ENCODE assay signal across 22 cellular contexts in genomic region chrX:22141061-22141460, GRCh38.
"Had no signal": no experiment of that assay in that cellular context is flagged by ENCODE, and none has a peak within 500 bp of the region (broad histone marks: within the 10 kb centered on the region; RNA-seq: fewer than 3 reads in every experiment).

No MANE protein-coding gene starts in this region.

- H3K27ac Mint-ChIP-seq: endodermal cell; immature natural killer cell; nephron; stimulated activated naive B cell treated with anti-CD40 and anti-IgM and Interleukin-4, amounts not matched to agents 10 μg/mL and 1 μg/mL and 100 μg/mL, for 72 hours; stimulated activated naive CD8-positive, alpha-beta T cell treated with anti-CD3 and anti-CD28 coated beads, Interleukin-15, amount 100 ng/mL, for 72 hours had no signal

- H3K4me3 ChIP-seq: colonic mucosa, esophagus muscularis mucosa, left ventricle myocardium inferior, lower lobe of right lung, psoas muscle, testis, transverse colon had no signal

- H3K27ac ChIP-seq: colonic mucosa, esophagus muscularis mucosa, left ventricle myocardium inferior, lower lobe of right lung, parathyroid adenoma, psoas muscle, testis, transverse colon had no signal

- H3K36me3 Mint-ChIP-seq: immature natural killer cell had no signal

- ATAC-seq: left cardiac atrium; lower lobe of right lung; psoas muscle; sciatic nerve; stimulated activated naive B cell treated with anti-CD40 and anti-IgM and Interleukin-4, amounts not matched to agents 10 μg/mL and 1 μg/mL and 100 μg/mL, for 72 hours; stimulated activated naive CD8-positive, alpha-beta T cell treated with anti-CD3 and anti-CD28 coated beads, Interleukin-15, amount 100 ng/mL, for 72 hours had no signal

- H3K9me3 Mint-ChIP-seq: endodermal cell; immature natural killer cell; nephron; stimulated activated naive B cell treated with anti-CD40 and anti-IgM and Interleukin-4, amounts not matched to agents 10 μg/mL and 1 μg/mL and 100 μg/mL, for 72 hours; stimulated activated naive CD8-positive, alpha-beta T cell treated with anti-CD3 and anti-CD28 coated beads, Interleukin-15, amount 100 ng/mL, for 72 hours had no signal

- H3K36me3 ChIP-seq: colonic mucosa, esophagus muscularis mucosa, left ventricle myocardium inferior, lower lobe of right lung, transverse colon had no signal

- DNase-seq: colonic mucosa; effector CD4-positive, alpha-beta T cell; endodermal cell; immature natural killer cell; kidney; left cardiac atrium; left ventricle myocardium inferior; lower lobe of right lung; mesenchymal stem cell; midbrain; psoas muscle; retina; stimulated activated CD4-positive, alpha-beta T cell treated with anti-CD3 and anti-CD28 coated beads, Interleukin-2, amount 100 ng/mL, for 24 hours; stimulated activated CD4-positive, alpha-beta T cell treated with anti-CD3 and anti-CD28 coated beads, Interleukin-4, amount 100 ng/mL, for 4 hours; stimulated activated naive B cell treated with anti-CD40 and anti-IgM and Interleukin-4, amounts not matched to agents 10 μg/mL and 1 μg/mL and 100 μg/mL, for 72 hours; stimulated activated naive CD8-positive, alpha-beta T cell treated with anti-CD3 and anti-CD28 coated beads, Interleukin-15, amount 100 ng/mL, for 72 hours; testis; transverse colon had no signal

- H3K27me3 Mint-ChIP-seq: stimulated activated naive CD8-positive, alpha-beta T cell treated with anti-CD3 and anti-CD28 coated beads, Interleukin-15, amount 100 ng/mL, for 72 hours had no signal

- H3K27me3 ChIP-seq: colonic mucosa, esophagus muscularis mucosa, testis, transverse colon had no signal

- H3K4me1 Mint-ChIP-seq: immature natural killer cell had no signal

- H3K4me3 Mint-ChIP-seq: endodermal cell; immature natural killer cell; nephron; stimulated activated naive B cell treated with anti-CD40 and anti-IgM and Interleukin-4, amounts not matched to agents 10 μg/mL and 1 μg/mL and 100 μg/mL, for 72 hours; stimulated activated naive CD8-positive, alpha-beta T cell treated with anti-CD3 and anti-CD28 coated beads, Interleukin-15, amount 100 ng/mL, for 72 hours had no signal

- H3K4me1 ChIP-seq: colonic mucosa, left ventricle myocardium inferior, lower lobe of right lung, parathyroid adenoma, psoas muscle, testis had no signal
